Comparison of ENCODE assay signal across 9 cellular contexts in genomic region chr15:85800460-85801123, GRCh38. TPM values are rescaled to one million over a fixed set of nuclear protein-coding genes. Genes with fewer than 3 reads are reported as not detected.
DNase-seq lines count a peak whose midpoint lies in the region; ATAC-seq and TF ChIP-seq lines count a peak whose summit lies in the region.
"Had no signal": no experiment of that assay in that cellular context is flagged by ENCODE, and none has a peak within 500 bp of the region (broad histone marks: within the 10 kb centered on the region; RNA-seq: fewer than 3 reads in every experiment).

No MANE protein-coding gene starts in this region.

- H3K9ac ChIP-seq in colonic mucosa (ENCODE audit: low read depth in 2 of 2, low read length in 2 of 2) (no peak overlapping the region), trophoblast cell (ENCODE audit: low read length) (no peak overlapping the region)

- H3K27me3 ChIP-seq in H7 (ENCODE audit: control insufficient read depth, insufficient read depth, low read length) (peaks cover 4% of the 10 kb centered on the region), colonic mucosa (no peaks in the 10 kb centered on the region), trophoblast cell (ENCODE audit: insufficient read depth, low read length) (no peaks in the 10 kb centered on the region)

- H3K23ac ChIP-seq in trophoblast cell (ENCODE audit: low read length) = no peak overlapping the region

- no peak overlapping the region for H3K4me2 ChIP-seq in trophoblast cell (ENCODE audit: low read length)

- H4K8ac ChIP-seq in trophoblast cell (ENCODE audit: low read depth, low read length) = no peak overlapping the region

- no peak overlapping the region for H4K12ac ChIP-seq in trophoblast cell (ENCODE audit: low read depth, low read length)

- H4K91ac ChIP-seq in trophoblast cell (ENCODE audit: low read depth, low read length) = no peak overlapping the region

- no peak overlapping the region for H2BK120ac ChIP-seq in trophoblast cell (ENCODE audit: insufficient read depth, low read length, poor library complexity)

- peak; percentile 47 for TF ChIP-seq CTCF in colonic mucosa (IDR thresholded peaks at IDR 0.05)

- H3K4me3 ChIP-seq in H7 (ENCODE audit: insufficient read depth, low read depth, low read length) (no peak overlapping the region), colonic mucosa (no peak overlapping the region), trophoblast cell (ENCODE audit: low read depth, low read length) (no peak overlapping the region)
- H3K4me3 ChIP-seq: SK-N-MC had no signal

- H2AFZ ChIP-seq in trophoblast cell (ENCODE audit: insufficient read depth, low read length, poor library complexity) = no peak overlapping the region

- WGBS in trophoblast cell (ENCODE audit: extremely low coverage, insufficient coverage, insufficient read length) = no CpG with 5 or more reads among the region's 9 CpGs

- no peaks in the 10 kb centered on the region for H3K79me1 ChIP-seq in trophoblast cell (ENCODE audit: low read length)

- H3K14ac ChIP-seq in trophoblast cell (ENCODE audit: low read length) = no peak overlapping the region

- H3K4ac ChIP-seq in trophoblast cell (ENCODE audit: low read depth, low read length) = no peak overlapping the region

- H3K79me2 ChIP-seq in trophoblast cell (ENCODE audit: control insufficient read depth, insufficient read depth, low read length, poor library complexity) = no peaks in the 10 kb centered on the region

- H2BK5ac ChIP-seq in trophoblast cell (ENCODE audit: low read depth, low read length, poor library complexity) = no peak overlapping the region

- no peak for ATAC-seq in GM18502 (IDR thresholded peaks at IDR 0.05; ENCODE audit: poor library complexity, unreplicated experiment)
- no peak for ATAC-seq in HG03139 (IDR thresholded peaks at IDR 0.05; ENCODE audit: unreplicated experiment)

- H3K9me3 ChIP-seq in colonic mucosa (no peaks in the 10 kb centered on the region), trophoblast cell (ENCODE audit: insufficient read depth, low read depth, low read length) (peaks cover 2% of the 10 kb centered on the region)

- intact Hi-C loops in colonic mucosa (cut with DNase I) = loop anchor here (5.0 kb wide), 1 partner anchor 42 kb away; no protein-coding TSS in a partner anchor

- H2AK5ac ChIP-seq in trophoblast cell (ENCODE audit: low read length) = no peak overlapping the region

- DNase-seq in H7 (peak; percentile 23), NCI-H510A (lab: John Stamatoyannopoulos, UW) (peak; percentile 69), colonic mucosa (peak; percentile 90), trophoblast cell (peak; percentile 52 to 65), ecto neural progenitor cell (ENCODE audit: low spot score) (no peak), NK-92 (lab: John Stamatoyannopoulos, UW; ENCODE audit: unreplicated experiment) (no peak)

- H3K27ac ChIP-seq in colonic mucosa = no peak overlapping the region
- H3K27ac ChIP-seq in trophoblast cell (ENCODE audit: low read depth, low read length) = no peak overlapping the region
- H3K27ac ChIP-seq: SK-N-MC had no signal

- H3K36me3 ChIP-seq in H7 (replicated peaks; ENCODE audit: control insufficient read depth, insufficient read depth, low read length) (no peaks in the 10 kb centered on the region), colonic mucosa (no peaks in the 10 kb centered on the region), trophoblast cell (ENCODE audit: control insufficient read depth in 1 of 2, insufficient read depth in 2 of 2, low read length in 2 of 2) (no peaks in the 10 kb centered on the region)

- H2BK12ac ChIP-seq in trophoblast cell (ENCODE audit: low read length) = no peak overlapping the region

- H3K18ac ChIP-seq in trophoblast cell (ENCODE audit: low read length) = no peak overlapping the region

- H3K4me1 ChIP-seq in colonic mucosa = peaks cover 6% of the 10 kb centered on the region
- H3K4me1 ChIP-seq in trophoblast cell (ENCODE audit: control insufficient read depth in 1 of 2, insufficient read depth in 2 of 2, low read length in 2 of 2) = peaks cover 0 to 4% of the 10 kb centered on the region in 2 experiments

RNA-seq across cellular contexts. Expression of gene KLHL25, which starts 5.9 kb away (rescaled TPM):
- 15.8 and 20.8 TPM in 2 replicates for total RNA-seq in H7 (2014; rRNA removed; shearing (Covaris generic))
- 10 to 100 TPM in 1 of 2 donors, 1 to 10 TPM in 1; 6.6 to 12.7 TPM for total RNA-seq in colonic mucosa
- 3.9 and 4.1 TPM in 2 replicates for polyA plus RNA-seq in trophoblast cell (2013)

Comparison
In these comparisons a context has a peak if more than half of its experiments do, and no peak if none do; other contexts are left out.
1. DNase-seq: peak in H7 (single experiment), NCI-H510A (single experiment), colonic mucosa (single experiment) and trophoblast cell (2 of 2); none in ecto neural progenitor cell (single experiment) and NK-92 (single experiment).